8 cellular contexts compared by ENCODE assay signal in genomic region chr1:206685256-206685748, GRCh38. TPM values are rescaled to one million over a fixed set of nuclear protein-coding genes. Genes with fewer than 3 reads are reported as not detected.
A peak's percentile ranks its signal among the peaks of the same experiment; 100 is the strongest.
DNase-seq lines count a peak whose midpoint lies in the region; ATAC-seq, FAIRE-seq and TF ChIP-seq lines count a peak whose summit lies in the region.

No MANE protein-coding gene starts in this region.

- H3K27ac Mint-ChIP-seq in osteocyte (ENCODE audit: unreplicated experiment) = peak overlapping the region; percentile 93

- peak overlapping the region; percentile 67 for H3K27ac ChIP-seq in KOPT-K1 (ENCODE audit: low read depth, low read length, poor library complexity, severe bottlenecking)

- no peak for TF ChIP-seq CTCF in AG04449 (IDR thresholded peaks at IDR 0.05; ENCODE audit: insufficient read depth, low read length, missing control alignments)
- TF ChIP-seq CTCF in foreskin fibroblast (IDR thresholded peaks at IDR 0.05; ENCODE audit: low read depth, low read length) = no peak
- no peak for TF ChIP-seq CTCF in osteocyte (IDR thresholded peaks at IDR 0.05)

- FAIRE-seq in GM19239 (lab: Jason Lieb, UNC) = no peak

- H3K27me3 Mint-ChIP-seq in osteocyte (ENCODE audit: unreplicated experiment) = peaks cover 28% of the 10 kb centered on the region

- CTCF ChIA-PET in AG04449 (lab: Yijun Ruan, JAX) = interaction anchor here (3.8 kb wide), 1 partner anchor 22 kb away, joined by 24 read pairs; no protein-coding TSS in a partner anchor

- no peak for DNase-seq in AG04449 (ENCODE audit: low read depth, low spot score)
- DNase-seq in GM19239 (ENCODE audit: insufficient read length, low spot score) = peak; percentile 54
- DNase-seq in activated T-helper 1 cell treated with Interleukin-2 at 50 U/mL for 16 hours (ENCODE audit: low read depth) = peak; percentile 14
- DNase-seq in foreskin fibroblast = peak; percentile 28 to 62
- no peak for DNase-seq in osteocyte (ENCODE audit: extremely low spot score, unreplicated experiment)
- no peak for DNase-seq in putamen (ENCODE audit: low spot score)

- peaks cover 40% of the 10 kb centered on the region for H3K4me1 Mint-ChIP-seq in osteocyte (ENCODE audit: unreplicated experiment)

- no peak for ATAC-seq in GM19395 (IDR thresholded peaks at IDR 0.05; ENCODE audit: unreplicated experiment)

- no peaks in the 10 kb centered on the region for H3K9me3 ChIP-seq in KOPT-K1 (ENCODE audit: insufficient read depth, low read length, poor library complexity, severe bottlenecking)

- H3K4me3 ChIP-seq in AG04449 (ENCODE audit: low read depth, low read length) (peak overlapping the region; percentile 81), foreskin fibroblast (ENCODE audit: low read depth in 1 of 2, low read length in 2 of 2) (peak overlapping the region; percentile 64 to 93)

- H3K9me3 Mint-ChIP-seq in osteocyte (ENCODE audit: unreplicated experiment) = no peaks in the 10 kb centered on the region

- H3K36me3 Mint-ChIP-seq in osteocyte (ENCODE audit: unreplicated experiment) = no peaks in the 10 kb centered on the region

- H3K36me3 ChIP-seq in KOPT-K1 (ENCODE audit: insufficient read depth, low read length) = no peaks in the 10 kb centered on the region

- POLR2A ChIA-PET in AG04449 (lab: Yijun Ruan, JAX) = interaction anchor here (1.1 kb wide), 1 partner anchor 21 kb away, joined by 3 read pairs; no protein-coding TSS in a partner anchor

- peak overlapping the region; percentile 95 for H3K4me3 Mint-ChIP-seq in osteocyte (ENCODE audit: unreplicated experiment)

RNA-seq across cellular contexts. Expression of gene MAPKAPK2, which starts 0.6 kb away (rescaled TPM):
- total RNA-seq in osteocyte = 62.4 and 67.5 TPM in 2 replicates

RNA-seq across cellular contexts. Expression of gene DYRK3, which starts 50.0 kb away (rescaled TPM):
- total RNA-seq in osteocyte = 1.7 and 2.1 TPM in 2 replicates

Comparison
In these comparisons a context has a peak if more than half of its experiments do, and no peak if none do; other contexts are left out.
1. DNase-seq: peak in GM19239 (single experiment), activated T-helper 1 cell treated with Interleukin-2 at 50 U/mL for 16 hours (single experiment) and foreskin fibroblast (2 of 2); none in AG04449 (single experiment), osteocyte (single experiment) and putamen (single experiment).